Comparison of ENCODE assay signal across 8 cellular contexts in the genomic region with DNA sequence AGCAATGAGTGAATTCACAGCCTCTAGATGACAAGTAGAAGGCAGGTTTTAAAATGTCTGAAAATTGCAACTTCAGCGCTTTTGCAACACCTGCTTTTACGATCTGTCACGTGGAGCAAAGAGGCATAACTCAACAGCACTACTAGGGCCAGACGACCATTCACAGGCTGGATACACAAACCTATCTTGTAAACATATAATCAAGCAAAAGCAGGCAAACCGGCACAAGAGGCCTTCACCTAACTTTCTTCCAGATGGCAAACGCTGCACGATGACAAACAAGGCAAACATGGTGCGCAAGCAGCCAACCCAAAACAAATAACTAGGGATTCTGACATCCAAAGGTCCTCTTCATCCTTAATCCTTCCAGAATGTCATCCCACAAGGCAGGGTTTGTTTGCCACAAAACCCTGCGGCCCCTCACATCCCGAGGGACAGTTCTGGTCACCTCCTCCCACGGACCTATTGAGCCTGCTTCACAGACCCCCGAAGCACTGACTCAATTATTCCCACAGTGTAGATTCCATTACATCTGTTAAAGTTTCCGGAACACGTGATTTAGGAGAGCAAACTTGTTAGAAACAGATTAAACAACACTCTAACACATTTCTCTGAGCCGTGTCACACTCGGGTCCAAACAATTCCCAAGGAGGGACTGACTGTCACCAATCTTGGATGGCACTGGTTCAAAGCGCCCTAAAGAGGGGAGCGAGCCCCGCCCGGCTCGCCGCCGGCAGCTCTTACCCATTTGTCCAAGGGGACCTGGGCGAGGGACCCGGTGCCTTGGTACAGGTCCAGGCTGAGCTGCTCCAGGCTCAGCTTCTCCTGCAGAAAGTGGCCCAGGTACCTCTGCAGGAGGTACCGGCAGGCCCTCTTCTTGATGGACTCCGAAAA. TPM values are rescaled to one million over a fixed set of nuclear protein-coding genes. Genes with fewer than 3 reads are reported as not detected.
DNase-seq lines count a peak whose midpoint lies in the region; ATAC-seq and TF ChIP-seq lines count a peak whose summit lies in the region.

No MANE protein-coding gene starts in this region.

- H3K4me1 ChIP-seq in mucosa of descending colon (ENCODE audit: low read depth), result peaks cover 33% of the 10 kb centered on the region

- peaks cover 38% of the 10 kb centered on the region for H3K4me1 Mint-ChIP-seq in activated CD8-positive, alpha-beta T cell treated with anti-CD3 and anti-CD28 coated beads, Interleukin-2, amount 10 ng/mL, durations not matched to agents 7 days and 5 days (ENCODE audit: low read depth)
- peaks cover 30% of the 10 kb centered on the region for H3K4me1 Mint-ChIP-seq in endothelial cell (ENCODE audit: unreplicated experiment)
- H3K4me1 Mint-ChIP-seq in stimulated activated naive CD8-positive, alpha-beta T cell treated with anti-CD3 and anti-CD28 coated beads, Interleukin-15, Interleukin-2, amounts not matched to agents 100 ng/mL and 50 ng/mL, for 24 hours (ENCODE audit: low read depth), result peaks cover 56% of the 10 kb centered on the region

- H3K36me3 ChIP-seq in mucosa of descending colon (ENCODE audit: low read depth), result no peaks in the 10 kb centered on the region

- peak; percentile 57 for DNase-seq in NCI-H748 treated with DMSO at 0.1 percent for 48 hours (lab: John Stamatoyannopoulos, UW)
- peak; percentile 70 for DNase-seq in activated CD8-positive, alpha-beta T cell treated with anti-CD3 and anti-CD28 coated beads, Interleukin-2, amount 10 ng/mL, durations not matched to agents 7 days and 5 days
- no peak for DNase-seq in endothelial cell (ENCODE audit: low spot score)
- peak in 2 of 3 donors; percentile 47 to 82 for DNase-seq in mucosa of descending colon

- POLR2A ChIA-PET in activated CD8-positive, alpha-beta T cell treated with anti-CD3 and anti-CD28 coated beads, Interleukin-2, amount 10 ng/mL, durations not matched to agents 7 days and 5 days (lab: Charles Lee), result interaction anchor here (1.4 kb wide), 1 partner anchor 30 kb away, joined by 4 read pairs; the partner anchor contains the start of gene AK7

- peak; percentile 48 for ATAC-seq in GM18517 (IDR thresholded peaks at IDR 0.05; ENCODE audit: unreplicated experiment)
- ATAC-seq in HG03135 (IDR thresholded peaks at IDR 0.05; ENCODE audit: unreplicated experiment), result peak; percentile 19
- ATAC-seq in activated CD8-positive, alpha-beta T cell treated with anti-CD3 and anti-CD28 coated beads, Interleukin-2, amount 10 ng/mL, durations not matched to agents 7 days and 5 days, result peak; percentile 22
- peak; percentile 42 for ATAC-seq in mucosa of descending colon

- peak overlapping the region; percentile 95 for H3K4me3 ChIP-seq in mucosa of descending colon

- peak overlapping the region; percentile 79 for H3K27ac ChIP-seq in 22Rv1

- TF ChIP-seq CTCF in 22Rv1 (IDR thresholded peaks at IDR 0.05), result no peak
- no peak for TF ChIP-seq CTCF in endothelial cell (IDR thresholded peaks at IDR 0.05; ENCODE audit: unreplicated experiment)
- TF ChIP-seq CTCF in mucosa of descending colon (IDR thresholded peaks at IDR 0.05), result no peak

- peak overlapping the region; percentile 87 for H3K4me3 Mint-ChIP-seq in activated CD8-positive, alpha-beta T cell treated with anti-CD3 and anti-CD28 coated beads, Interleukin-2, amount 10 ng/mL, durations not matched to agents 7 days and 5 days
- H3K4me3 Mint-ChIP-seq in endothelial cell (ENCODE audit: unreplicated experiment), result peak overlapping the region; percentile 94
- H3K4me3 Mint-ChIP-seq in stimulated activated naive CD8-positive, alpha-beta T cell treated with anti-CD3 and anti-CD28 coated beads, Interleukin-15, Interleukin-2, amounts not matched to agents 100 ng/mL and 50 ng/mL, for 24 hours, result peak overlapping the region; percentile 90

- no peaks in the 10 kb centered on the region for H3K9me3 Mint-ChIP-seq in activated CD8-positive, alpha-beta T cell treated with anti-CD3 and anti-CD28 coated beads, Interleukin-2, amount 10 ng/mL, durations not matched to agents 7 days and 5 days (ENCODE audit: insufficient read depth)
- H3K9me3 Mint-ChIP-seq in endothelial cell (ENCODE audit: unreplicated experiment), result no peaks in the 10 kb centered on the region
- H3K9me3 Mint-ChIP-seq in stimulated activated naive CD8-positive, alpha-beta T cell treated with anti-CD3 and anti-CD28 coated beads, Interleukin-15, Interleukin-2, amounts not matched to agents 100 ng/mL and 50 ng/mL, for 24 hours, result no peaks in the 10 kb centered on the region

- H3K27me3 Mint-ChIP-seq in activated CD8-positive, alpha-beta T cell treated with anti-CD3 and anti-CD28 coated beads, Interleukin-2, amount 10 ng/mL, durations not matched to agents 7 days and 5 days (ENCODE audit: low read depth), result no peaks in the 10 kb centered on the region
- peaks cover 4% of the 10 kb centered on the region for H3K27me3 Mint-ChIP-seq in endothelial cell (ENCODE audit: unreplicated experiment)
- no peaks in the 10 kb centered on the region for H3K27me3 Mint-ChIP-seq in stimulated activated naive CD8-positive, alpha-beta T cell treated with anti-CD3 and anti-CD28 coated beads, Interleukin-15, Interleukin-2, amounts not matched to agents 100 ng/mL and 50 ng/mL, for 24 hours

- H3K27ac Mint-ChIP-seq in activated CD8-positive, alpha-beta T cell treated with anti-CD3 and anti-CD28 coated beads, Interleukin-2, amount 10 ng/mL, durations not matched to agents 7 days and 5 days, result peak overlapping the region; percentile 88
- peak overlapping the region; percentile 78 for H3K27ac Mint-ChIP-seq in endothelial cell (ENCODE audit: unreplicated experiment)
- H3K27ac Mint-ChIP-seq in stimulated activated naive CD8-positive, alpha-beta T cell treated with anti-CD3 and anti-CD28 coated beads, Interleukin-15, Interleukin-2, amounts not matched to agents 100 ng/mL and 50 ng/mL, for 24 hours, result peak overlapping the region; percentile 93

- H3K36me3 Mint-ChIP-seq in activated CD8-positive, alpha-beta T cell treated with anti-CD3 and anti-CD28 coated beads, Interleukin-2, amount 10 ng/mL, durations not matched to agents 7 days and 5 days (ENCODE audit: low read depth), result peaks cover 16% of the 10 kb centered on the region
- H3K36me3 Mint-ChIP-seq in endothelial cell (ENCODE audit: low read depth, unreplicated experiment), result no peaks in the 10 kb centered on the region
- peaks cover 18% of the 10 kb centered on the region for H3K36me3 Mint-ChIP-seq in stimulated activated naive CD8-positive, alpha-beta T cell treated with anti-CD3 and anti-CD28 coated beads, Interleukin-15, Interleukin-2, amounts not matched to agents 100 ng/mL and 50 ng/mL, for 24 hours (ENCODE audit: low read depth)

- intact Hi-C loops in mucosa of descending colon (cut with DNase I, micrococcal nuclease), result no loop called here

- CTCF ChIA-PET in activated CD8-positive, alpha-beta T cell treated with anti-CD3 and anti-CD28 coated beads, Interleukin-2, amount 10 ng/mL, durations not matched to agents 7 days and 5 days (lab: Charles Lee), result no interaction called here

- H3K9me3 ChIP-seq in mucosa of descending colon, result no peaks in the 10 kb centered on the region

RNA-seq across cellular contexts. Expression of gene ATG2B, which starts 0.8 kb away (rescaled TPM):
- 10 to 100 TPM; 12.1 to 13.4 TPM for total RNA-seq in activated CD8-positive, alpha-beta T cell treated with anti-CD3 and anti-CD28 coated beads, Interleukin-2, amount 10 ng/mL, durations not matched to agents 7 days and 5 days
- total RNA-seq in endothelial cell (ENCODE audit: unreplicated experiment) (14.1 TPM), mucosa of descending colon (10 to 100 TPM; 22.1 to 35.9 (median 24.2) TPM)

RNA-seq across cellular contexts. Expression of gene GSKIP, which starts 1.0 kb away (rescaled TPM):
- total RNA-seq in activated CD8-positive, alpha-beta T cell treated with anti-CD3 and anti-CD28 coated beads, Interleukin-2, amount 10 ng/mL, durations not matched to agents 7 days and 5 days, result 10 to 100 TPM; 20.0 to 20.3 TPM
- 27.6 TPM for total RNA-seq in endothelial cell (ENCODE audit: unreplicated experiment)
- total RNA-seq in mucosa of descending colon, result 100 to 1,000 TPM in 2 of 3 donors, 10 to 100 TPM in 1; 81.3 to 143 (median 128) TPM

RNA-seq across cellular contexts. Expression of gene AK7, which starts 29.6 kb away (rescaled TPM):
- total RNA-seq in activated CD8-positive, alpha-beta T cell treated with anti-CD3 and anti-CD28 coated beads, Interleukin-2, amount 10 ng/mL, durations not matched to agents 7 days and 5 days, result under 1 TPM; 0.42 to 0.65 TPM
- total RNA-seq in endothelial cell (ENCODE audit: unreplicated experiment) (4.5 TPM), mucosa of descending colon (1 to 10 TPM; 3.0 to 5.6 (median 3.8) TPM)
